In genomic region chr13:66323695-66324094, GRCh38 we compare ENCODE assay signal across 32 cellular contexts.
"Had no signal": no experiment of that assay in that cellular context is flagged by ENCODE, and none has a peak within 500 bp of the region (broad histone marks: within the 10 kb centered on the region; RNA-seq: fewer than 3 reads in every experiment).

No MANE protein-coding gene starts in this region.

- H3K9me3 ChIP-seq: body of pancreas had no signal

- DNase-seq: activated CD4-positive, alpha-beta memory T cell treated with anti-CD3 and anti-CD28 coated beads for 36 hours; activated CD4-positive, alpha-beta T cell treated with anti-CD3 and anti-CD28 coated beads for 36 hours; activated CD4-positive, alpha-beta T cell treated with anti-CD3 and anti-CD28 coated beads, Interleukin-2, amount 10 ng/mL, durations not matched to agents 24 days and 14 days; activated CD4-positive, CD25-positive, alpha-beta regulatory T cell; activated CD4-positive, CD25-positive, alpha-beta regulatory T cell treated with anti-CD3 and anti-CD28 coated beads, Interleukin-2, amount 50 U/mL, for 72 hours; activated CD8-positive, alpha-beta memory T cell treated with anti-CD3 and anti-CD28 coated beads, Interleukin-2, amount 10 ng/mL, durations not matched to agents 7 days and 5 days; activated CD8-positive, alpha-beta memory T cell treated with anti-CD3 and anti-CD28 coated beads, Interleukin-2, amount 50 U/mL, for 4 hours; activated CD8-positive, alpha-beta T cell treated with anti-CD3 and anti-CD28 coated beads, Interleukin-2, amount 10 ng/mL, durations not matched to agents 7 days and 5 days; activated effector memory CD4-positive, alpha-beta T cell treated with anti-CD3 and anti-CD28 coated beads, Interleukin-2, amount 50 U/mL, for 16 hours; activated naive CD4-positive, alpha-beta T cell treated with anti-CD3 and anti-CD28 coated beads for 36 hours; activated naive CD8-positive, alpha-beta T cell treated with anti-CD3 and anti-CD28 coated beads for 36 hours; activated naive CD8-positive, alpha-beta T cell treated with anti-CD3 and anti-CD28 coated beads, Interleukin-2, amount 50 U/mL, for 24 hours; activated T-cell treated with anti-CD3 and anti-CD28 coated beads, Interleukin-2, amount 50 U/mL, for 1 hour; activated T-cell treated with anti-CD3 and anti-CD28 coated beads, Interleukin-2, amount 50 U/mL, for 48 hours; amygdala; aorta; body of pancreas; caudate nucleus; dorsolateral prefrontal cortex; effector memory CD4-positive, alpha-beta T cell; endodermal cell; head of caudate nucleus; T-helper 1 cell; T-helper 17 cell; T1000 had no signal

- H3K4me3 Mint-ChIP-seq: activated CD4-positive, alpha-beta memory T cell treated with anti-CD3 and anti-CD28 coated beads for 36 hours; activated CD4-positive, alpha-beta T cell treated with anti-CD3 and anti-CD28 coated beads for 36 hours; activated CD4-positive, alpha-beta T cell treated with anti-CD3 and anti-CD28 coated beads, Interleukin-2, amount 10 ng/mL, durations not matched to agents 24 days and 14 days; activated CD8-positive, alpha-beta memory T cell treated with anti-CD3 and anti-CD28 coated beads, Interleukin-2, amount 10 ng/mL, durations not matched to agents 7 days and 5 days; activated CD8-positive, alpha-beta T cell treated with anti-CD3 and anti-CD28 coated beads, Interleukin-2, amount 10 ng/mL, durations not matched to agents 7 days and 5 days; activated naive CD4-positive, alpha-beta T cell treated with anti-CD3 and anti-CD28 coated beads for 36 hours; activated naive CD4-positive, alpha-beta T cell treated with anti-CD3 and anti-CD28 coated beads, Interleukin-2, amount 50 U/mL, for 24 hours; activated naive CD8-positive, alpha-beta T cell treated with anti-CD3 and anti-CD28 coated beads for 36 hours; activated naive CD8-positive, alpha-beta T cell treated with anti-CD3 and anti-CD28 coated beads, Interleukin-2, amount 50 U/mL, for 24 hours; activated T-helper 1 cell treated with anti-CD3 and anti-CD28 coated beads, Interleukin-12 subunit alpha, Interleukin-12 subunit beta, Interleukin-2, Interleukin-4 antibody, amounts not matched to agents 30 ng/mL and 10 ng/mL and 1 ng/mL, durations not matched to agents 14 hours and 24 hours and 36 hours; dendritic cell treated with granulocyte-macrophage colony-stimulating factor and Interleukin-4, amounts not matched to agents 40 ng/mL and 50 ng/mL, for 4 days; endodermal cell; T-helper 17 cell; T-helper 2 cell treated with Interferon-gamma antibody and Interleukin-4, amounts not matched to agents 5 μg/mL and 100 μg/mL, for 36 hours had no signal

- H3K27ac Mint-ChIP-seq: activated CD4-positive, alpha-beta memory T cell treated with anti-CD3 and anti-CD28 coated beads for 36 hours; activated CD4-positive, alpha-beta T cell treated with anti-CD3 and anti-CD28 coated beads for 36 hours; activated CD4-positive, alpha-beta T cell treated with anti-CD3 and anti-CD28 coated beads, Interleukin-2, amount 10 ng/mL, durations not matched to agents 24 days and 14 days; activated CD8-positive, alpha-beta memory T cell treated with anti-CD3 and anti-CD28 coated beads, Interleukin-2, amount 10 ng/mL, durations not matched to agents 7 days and 5 days; activated CD8-positive, alpha-beta T cell treated with anti-CD3 and anti-CD28 coated beads, Interleukin-2, amount 10 ng/mL, durations not matched to agents 7 days and 5 days; activated naive CD4-positive, alpha-beta T cell treated with anti-CD3 and anti-CD28 coated beads for 36 hours; activated naive CD8-positive, alpha-beta T cell treated with anti-CD3 and anti-CD28 coated beads for 36 hours; activated naive CD8-positive, alpha-beta T cell treated with anti-CD3 and anti-CD28 coated beads, Interleukin-2, amount 50 U/mL, for 24 hours; activated T-helper 1 cell treated with anti-CD3 and anti-CD28 coated beads, Interleukin-12 subunit alpha, Interleukin-12 subunit beta, Interleukin-2, Interleukin-4 antibody, amounts not matched to agents 30 ng/mL and 10 ng/mL and 1 ng/mL, durations not matched to agents 14 hours and 24 hours and 36 hours; activated T-helper 2 cell treated with anti-CD3 and anti-CD28 coated beads, Interferon-gamma antibody, Interleukin-2, Interleukin-4, amounts not matched to agents 10 μg/mL and 5 μg/mL and 100 μg/mL, durations not matched to agents 14 hours and 24 hours and 36 hours; dendritic cell treated with granulocyte-macrophage colony-stimulating factor and Interleukin-4, amounts not matched to agents 40 ng/mL and 50 ng/mL, for 4 days; endodermal cell; T-helper 17 cell; T-helper 2 cell treated with Interferon-gamma antibody and Interleukin-4, amounts not matched to agents 5 μg/mL and 100 μg/mL, for 36 hours had no signal

- FAIRE-seq: frontal cortex had no signal

- H3K4me3 ChIP-seq: body of pancreas, coronary artery, dorsolateral prefrontal cortex had no signal

- H3K27me3 ChIP-seq: body of pancreas, dorsolateral prefrontal cortex had no signal

- H3K27me3 Mint-ChIP-seq: activated CD4-positive, alpha-beta memory T cell treated with anti-CD3 and anti-CD28 coated beads for 36 hours; activated CD4-positive, alpha-beta T cell treated with anti-CD3 and anti-CD28 coated beads for 36 hours; activated CD4-positive, alpha-beta T cell treated with anti-CD3 and anti-CD28 coated beads, Interleukin-2, amount 10 ng/mL, durations not matched to agents 24 days and 14 days; activated CD8-positive, alpha-beta memory T cell treated with anti-CD3 and anti-CD28 coated beads, Interleukin-2, amount 10 ng/mL, durations not matched to agents 7 days and 5 days; activated naive CD4-positive, alpha-beta T cell treated with anti-CD3 and anti-CD28 coated beads, Interleukin-2, amount 50 U/mL, for 24 hours; activated naive CD8-positive, alpha-beta T cell treated with anti-CD3 and anti-CD28 coated beads for 36 hours; activated naive CD8-positive, alpha-beta T cell treated with anti-CD3 and anti-CD28 coated beads, Interleukin-2, amount 50 U/mL, for 24 hours; dendritic cell treated with granulocyte-macrophage colony-stimulating factor and Interleukin-4, amounts not matched to agents 40 ng/mL and 50 ng/mL, for 4 days; T-helper 17 cell had no signal

- H3K36me3 Mint-ChIP-seq: activated CD4-positive, alpha-beta memory T cell treated with anti-CD3 and anti-CD28 coated beads for 36 hours; activated CD8-positive, alpha-beta memory T cell treated with anti-CD3 and anti-CD28 coated beads, Interleukin-2, amount 10 ng/mL, durations not matched to agents 7 days and 5 days; activated naive CD4-positive, alpha-beta T cell treated with anti-CD3 and anti-CD28 coated beads, Interleukin-2, amount 50 U/mL, for 24 hours; activated naive CD8-positive, alpha-beta T cell treated with anti-CD3 and anti-CD28 coated beads for 36 hours had no signal

- H3K9me3 Mint-ChIP-seq: activated CD4-positive, alpha-beta memory T cell treated with anti-CD3 and anti-CD28 coated beads for 36 hours; activated CD4-positive, alpha-beta T cell treated with anti-CD3 and anti-CD28 coated beads, Interleukin-2, amount 10 ng/mL, durations not matched to agents 24 days and 14 days; activated naive CD8-positive, alpha-beta T cell treated with anti-CD3 and anti-CD28 coated beads for 36 hours; activated naive CD8-positive, alpha-beta T cell treated with anti-CD3 and anti-CD28 coated beads, Interleukin-2, amount 50 U/mL, for 24 hours; activated T-helper 1 cell treated with anti-CD3 and anti-CD28 coated beads, Interleukin-12 subunit alpha, Interleukin-12 subunit beta, Interleukin-2, Interleukin-4 antibody, amounts not matched to agents 30 ng/mL and 10 ng/mL and 1 ng/mL, durations not matched to agents 14 hours and 24 hours and 36 hours; endodermal cell; T-helper 2 cell treated with Interferon-gamma antibody and Interleukin-4, amounts not matched to agents 5 μg/mL and 100 μg/mL, for 36 hours had no signal

- H3K27ac ChIP-seq: body of pancreas, coronary artery, dorsolateral prefrontal cortex had no signal

- H3K4me1 ChIP-seq: body of pancreas had no signal

- H3K4me1 Mint-ChIP-seq: activated CD4-positive, alpha-beta T cell treated with anti-CD3 and anti-CD28 coated beads for 36 hours; activated CD4-positive, alpha-beta T cell treated with anti-CD3 and anti-CD28 coated beads, Interleukin-2, amount 10 ng/mL, durations not matched to agents 24 days and 14 days; activated CD8-positive, alpha-beta memory T cell treated with anti-CD3 and anti-CD28 coated beads, Interleukin-2, amount 10 ng/mL, durations not matched to agents 7 days and 5 days; activated naive CD4-positive, alpha-beta T cell treated with anti-CD3 and anti-CD28 coated beads, Interleukin-2, amount 50 U/mL, for 24 hours; activated naive CD8-positive, alpha-beta T cell treated with anti-CD3 and anti-CD28 coated beads for 36 hours; activated naive CD8-positive, alpha-beta T cell treated with anti-CD3 and anti-CD28 coated beads, Interleukin-2, amount 50 U/mL, for 24 hours; endodermal cell; T-helper 17 cell had no signal
